In genomic region chr11:118087933-118088332, GRCh38 we compare ENCODE assay signal across 18 cellular contexts. TPM values are rescaled to one million over a fixed set of nuclear protein-coding genes. Genes with fewer than 3 reads are reported as not detected.
DNase-seq lines count a peak whose midpoint lies in the region; TF ChIP-seq lines count a peak whose summit lies in the region.
"Had no signal": no experiment of that assay in that cellular context is flagged by ENCODE, and none has a peak within 500 bp of the region (broad histone marks: within the 10 kb centered on the region; RNA-seq: fewer than 3 reads in every experiment).

No MANE protein-coding gene starts in this region.

- in situ Hi-C loops in transverse colon (cut with MboI; ENCODE audit: low pct_ligation_motif_present in 1 of 4, low pct_unique_long_range_greater_than_20kb in 1 of 4, low sequenced_read_pairs in 3 of 4), result no loop called here

- no peak overlapping the region for H3K4me3 ChIP-seq in DOHH2 (ENCODE audit: low read length)
- H3K4me3 ChIP-seq in colonic mucosa, result no peak overlapping the region
- H3K4me3 ChIP-seq in mucosa of rectum (ENCODE audit: low read length in 2 of 2), result peak overlapping the region in 1 of 2 donors; percentile 31
- H3K4me3 ChIP-seq in transverse colon, result no peak overlapping the region
- H3K4me3 ChIP-seq: A549, K562 had no signal

- intact Hi-C loops in colonic mucosa (cut with DNase I), result no loop called here
- intact Hi-C loops in transverse colon (cut with DNase I; ENCODE audit: low total_unique reads), result no loop called here

- no peaks in the 10 kb centered on the region for H3K9me2 ChIP-seq in DOHH2 (replicated peaks; ENCODE audit: control insufficient read depth, low read length)

- TF ChIP-seq CTCF in DOHH2 (IDR thresholded peaks at IDR 0.05; ENCODE audit: low read depth, low read length, poor library complexity, severe bottlenecking) (no peak), colonic mucosa (IDR thresholded peaks at IDR 0.05) (no peak), transverse colon (IDR thresholded peaks at IDR 0.05) (no peak), GM10248 (IDR thresholded peaks at IDR 0.05; ENCODE audit: control extremely low read depth, extremely low read depth, low read depth, missing control alignments) (no peak)

- H4K20me1 ChIP-seq in DOHH2 (ENCODE audit: control insufficient read depth, insufficient read depth, low read depth, low read length), result no peaks in the 10 kb centered on the region

- POLR2A ChIA-PET in GM10248 (lab: Yijun Ruan, JAX), result no interaction called here

- TF ChIP-seq EP300 in transverse colon (IDR thresholded peaks at IDR 0.05; ENCODE audit: low read depth), result no peak

- DNase-seq in colonic mucosa, result no peak
- DNase-seq in transverse colon, result no peak
- no peak for DNase-seq in NCI-H1436 (lab: John Stamatoyannopoulos, UW)
- no peak for DNase-seq in GM10248 (ENCODE audit: extremely low spot score)
- DNase-seq in NAMALWA (ENCODE audit: low spot score), result no peak
- DNase-seq in GM03348 (ENCODE audit: low spot score), result no peak
- DNase-seq: BE2C; CD4-positive, alpha-beta T cell; DMS79; EL; HCEC 1CT; HFFc6 had no signal

- H3K9ac ChIP-seq in colonic mucosa (ENCODE audit: low read depth in 2 of 2, low read length in 2 of 2) (no peak overlapping the region), mucosa of rectum (ENCODE audit: low read depth in 1 of 2, low read length in 2 of 2) (no peak overlapping the region)

- no peak for TF ChIP-seq POLR2A in transverse colon (IDR thresholded peaks at IDR 0.05)

- H3K27ac ChIP-seq in DOHH2 (ENCODE audit: low read depth, low read length) (no peak overlapping the region), colonic mucosa (peak overlapping the region; percentile 61), mucosa of rectum (ENCODE audit: low read depth in 2 of 2, low read length in 2 of 2) (peak overlapping the region; percentile 63 to 65), transverse colon (peak overlapping the region in 3 of 4 donors; percentile 31 to 58 (median 57))
- H3K27ac ChIP-seq: A549 had no signal

- CTCF ChIA-PET in GM10248 (lab: Yijun Ruan, JAX), result interaction anchor here (1.1 kb wide), 1 partner anchor 10 kb away, joined by 5 read pairs; the partner anchor contains the start of gene TMPRSS4

- H3K9me3 ChIP-seq in DOHH2 (ENCODE audit: control insufficient read depth, insufficient read depth, low read length) (peaks cover 18% of the 10 kb centered on the region; the same call in 1 of the 2 replicates), colonic mucosa (no peaks in the 10 kb centered on the region), mucosa of rectum (ENCODE audit: control insufficient read depth in 2 of 2, low read length in 2 of 2) (peaks cover 0 to 5% of the 10 kb centered on the region in 2 donors), transverse colon (no peaks in the 10 kb centered on the region)

- H3K4me1 ChIP-seq in DOHH2 (ENCODE audit: control insufficient read depth, low read length), result peaks cover 23% of the 10 kb centered on the region
- H3K4me1 ChIP-seq in colonic mucosa, result peaks cover 14% of the 10 kb centered on the region
- peaks cover 44 to 67% of the 10 kb centered on the region in 2 donors for H3K4me1 ChIP-seq in mucosa of rectum (ENCODE audit: control insufficient read depth in 2 of 2, insufficient read depth in 2 of 2, low read length in 2 of 2)
- H3K4me1 ChIP-seq in transverse colon, result peaks cover 9 to 75% (median 24%) of the 10 kb centered on the region in 4 donors
- H3K4me1 ChIP-seq: A549, BE2C had no signal

- H3F3A ChIP-seq in DOHH2 (ENCODE audit: control insufficient read depth, insufficient read depth), result no peaks in the 10 kb centered on the region

- H3K36me3 ChIP-seq in DOHH2 (ENCODE audit: control insufficient read depth, low read length), result no peaks in the 10 kb centered on the region
- H3K36me3 ChIP-seq in colonic mucosa, result no peaks in the 10 kb centered on the region
- peaks cover 24 to 29% of the 10 kb centered on the region in 2 donors for H3K36me3 ChIP-seq in mucosa of rectum (ENCODE audit: control insufficient read depth in 2 of 2, insufficient read depth in 2 of 2, low read length in 2 of 2)
- H3K36me3 ChIP-seq in transverse colon, result peaks cover 0 to 5% (median 0%) of the 10 kb centered on the region in 4 donors
- H3K36me3 ChIP-seq: BE2C had no signal

- peak overlapping the region; percentile 36; the same call in 1 of the 2 replicates for H3K4me2 ChIP-seq in DOHH2 (ENCODE audit: low read length)
- H3K4me2 ChIP-seq: A549 had no signal

- H3K79me2 ChIP-seq in DOHH2 (ENCODE audit: control insufficient read depth, low read length), result no peaks in the 10 kb centered on the region

- H3K27me3 ChIP-seq in DOHH2 (ENCODE audit: control insufficient read depth, low read length), result 0 out of 2 replicates have a peak, but pooled peaks cover 2% of the 10 kb centered on the region
- H3K27me3 ChIP-seq in colonic mucosa, result no peaks in the 10 kb centered on the region
- H3K27me3 ChIP-seq in mucosa of rectum (ENCODE audit: control insufficient read depth in 2 of 2, insufficient read depth in 2 of 2, low read length in 2 of 2), result no peaks in the 10 kb centered on the region
- no peaks in the 10 kb centered on the region for H3K27me3 ChIP-seq in transverse colon

- 84 to 87% methylated on average over 6 of the region's 6 CpGs for WGBS in transverse colon (ENCODE audit: low coverage in 1 of 2), 2 donors

RNA-seq across cellular contexts. Expression of gene SMIM35, which starts 1.2 kb away (rescaled TPM):
- total RNA-seq in colonic mucosa, result not detected
- total RNA-seq in transverse colon, result not detected
- total RNA-seq: Calu3, H4, HFFc6, K562 had no signal

RNA-seq across cellular contexts. Expression of gene TMPRSS4, which starts 11.1 kb away (rescaled TPM):
- total RNA-seq in colonic mucosa (100 to 1,000 TPM; 309 to 344 TPM), transverse colon (100 to 1,000 TPM; 224 to 423 (median 248) TPM)
- total RNA-seq: CD4-positive, alpha-beta T cell; H4; HFFc6 had no signal
